In the genomic region with DNA sequence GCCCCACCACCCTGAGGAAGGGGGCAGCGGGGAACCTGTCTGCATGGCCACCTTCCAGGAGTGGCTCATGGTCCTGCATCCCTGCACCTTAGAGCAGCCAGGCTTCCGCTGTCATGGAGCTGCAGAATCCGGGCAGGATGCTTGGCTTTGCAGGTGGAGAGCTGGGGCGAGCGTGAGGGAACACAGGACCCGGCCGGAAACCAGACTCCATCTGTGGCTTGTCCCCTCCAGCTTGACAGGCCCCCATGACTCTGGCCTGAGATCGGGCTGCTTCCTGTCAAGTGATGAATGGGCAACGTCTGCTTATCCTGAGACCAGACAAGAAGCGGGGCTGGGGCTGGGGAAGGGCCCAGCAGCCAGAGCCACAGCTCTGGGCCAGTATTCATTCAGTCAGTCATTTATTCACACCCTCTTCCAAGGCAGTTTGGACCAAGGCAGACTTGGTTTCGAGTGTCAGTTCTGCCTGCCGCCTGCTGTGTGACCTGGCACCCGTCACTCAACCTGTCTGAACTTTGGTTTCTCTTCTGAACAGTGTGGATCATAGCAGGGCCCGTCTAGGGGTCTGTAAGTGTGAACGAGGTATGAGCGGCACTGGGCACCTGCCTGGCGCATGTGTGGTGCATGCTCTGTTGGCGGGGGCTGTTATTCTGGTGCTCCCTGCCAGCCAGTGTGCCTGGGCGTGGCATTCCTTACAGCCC, we compare ENCODE assay signal across 1 cellular context.
A peak's percentile ranks its signal among the peaks of the same experiment; 100 is the strongest.
TF ChIP-seq lines count a peak whose summit lies in the region.

No MANE protein-coding gene starts in this region.

TF ChIP-seq in HepG2, 621 proteins besides CTCF, POLR2A, EP300 and RAD21:
- TF ChIP-seq ZNF768 (CRISPR knock-in tag; IDR thresholded peaks at IDR 0.05) (peak; percentile 93), AGO2 (optimal IDR thresholded peaks at IDR 0.05; ENCODE audit: low read depth, low read length) (peak; percentile 56), ELF4 (CRISPR knock-in tag; IDR thresholded peaks at IDR 0.05; ENCODE audit: borderline replicate concordance) (no peak)
